ENCODE assay signal across 9 cellular contexts in genomic region chr7:101165075-101165957, GRCh38. TPM values are rescaled to one million over a fixed set of nuclear protein-coding genes. Genes with fewer than 3 reads are reported as not detected.
A peak's percentile ranks its signal among the peaks of the same experiment; 100 is the strongest.
DNase-seq lines count a peak whose midpoint lies in the region; ATAC-seq and TF ChIP-seq lines count a peak whose summit lies in the region.
"Had no signal": no experiment of that assay in that cellular context is flagged by ENCODE, and none has a peak within 500 bp of the region (broad histone marks: within the 10 kb centered on the region; RNA-seq: fewer than 3 reads in every experiment).

VGF (minus strand) TSS chr7:101165569; CDS start chr7:101164843, 726 bp downstream.

- peaks cover 4% of the 10 kb centered on the region for H3K36me3 Mint-ChIP-seq in activated naive CD4-positive, alpha-beta T cell treated with anti-CD3 and anti-CD28 coated beads for 36 hours (ENCODE audit: low read depth)

- H3K27me3 ChIP-seq in SK-N-SH (ENCODE audit: insufficient read depth) (no peaks in the 10 kb centered on the region), ovary (peaks cover 2% of the 10 kb centered on the region), thoracic aorta (replicated peaks; ENCODE audit: insufficient read depth) (peaks cover 27% of the 10 kb centered on the region)

- no peak within 1 kb of the TSS for H3K9ac ChIP-seq in SK-N-SH

- TF ChIP-seq EP300 in SK-N-SH (IDR thresholded peaks at IDR 0.05; ENCODE audit: borderline replicate concordance in 1 of 2, low read depth in 1 of 2, low read length in 1 of 2) (peak in 1 of 2 experiments; percentile 12; a peak in 1 of 4 replicates), ovary (IDR thresholded peaks at IDR 0.05) (no peak)

- H3K27ac ChIP-seq in SK-N-SH (ENCODE audit: low read depth in 2 of 2, low read length in 1 of 2): peak within 1 kb of the TSS in 1 of 2 experiments; percentile 94; a peak in 3 of 4 replicates
- H3K27ac ChIP-seq in ovary: no peak within 1 kb of the TSS
- H3K27ac ChIP-seq in thoracic aorta: no peak within 1 kb of the TSS
- H3K27ac ChIP-seq: skin epidermis had no signal

- intact Hi-C loops in activated naive CD4-positive, alpha-beta T cell treated with anti-CD3 and anti-CD28 coated beads for 36 hours (cut with micrococcal nuclease): loop anchor here (1.0 to 10.0 kb wide), 4 partner anchors 9 to 271 kb away; partner anchors contain the start of genes ACHE, AP1S1 and IFT22
- intact Hi-C loops in ovary (cut with DNase I): loop anchor here in 3 of 4 donors (5.0 to 10.0 kb wide), 3 partner anchors 77 to 271 kb away; partner anchors contain the start of gene ACHE (in 1 of the 3)

- peaks cover 58% of the 10 kb centered on the region for H3K27me3 Mint-ChIP-seq in activated naive CD4-positive, alpha-beta T cell treated with anti-CD3 and anti-CD28 coated beads for 36 hours (ENCODE audit: low read depth)

- 2% methylated on average over 71 of the region's 74 CpGs for WGBS in SK-N-SH (ENCODE audit: low lambda C conversion rate)
- WGBS in ovary, 3 donors: 1 to 2% (median 1%) methylated on average over 69 to 74 of the region's 74 CpGs

- DNase-seq in Daoy (ENCODE audit: low read depth) (peak; percentile 100), HFF-Myc (ENCODE audit: extremely low read depth, low read depth) (peak; percentile 58), NCI-H1092 treated with DMSO at 0.1 percent for 48 hours (lab: John Stamatoyannopoulos, UW) (peak; percentile 95), SK-N-SH (peak; percentile 97), globus pallidus (ENCODE audit: low spot score) (peak; percentile 81), ovary (peak; percentile 78 to 93 (median 88)), thoracic aorta (ENCODE audit: low spot score) (peak; percentile 72)
- peak; percentile 95 for DNase-seq in activated naive CD4-positive, alpha-beta T cell treated with anti-CD3 and anti-CD28 coated beads for 36 hours

- ATAC-seq in thoracic aorta (ENCODE audit: insufficient number of reproducible peaks, low FRiP score, low read depth): peak; percentile 55

- peaks cover 58% of the 10 kb centered on the region for H3K4me1 Mint-ChIP-seq in activated naive CD4-positive, alpha-beta T cell treated with anti-CD3 and anti-CD28 coated beads for 36 hours (ENCODE audit: low read depth)

- H3K4me2 ChIP-seq in SK-N-SH: peak within 1 kb of the TSS; percentile 98

- peaks cover 44% of the 10 kb centered on the region for H3F3A ChIP-seq in SK-N-SH (replicated peaks; ENCODE audit: insufficient read depth)

- no peak within 1 kb of the TSS for H3K27ac Mint-ChIP-seq in activated naive CD4-positive, alpha-beta T cell treated with anti-CD3 and anti-CD28 coated beads for 36 hours

- H3K9me3 Mint-ChIP-seq in activated naive CD4-positive, alpha-beta T cell treated with anti-CD3 and anti-CD28 coated beads for 36 hours: no peaks in the 10 kb centered on the region

- no peaks in the 10 kb centered on the region for H3K9me2 ChIP-seq in SK-N-SH

- H3K36me3 ChIP-seq in SK-N-SH (replicated peaks in 1 of 2; ENCODE audit: control insufficient read depth in 1 of 2, insufficient read depth in 2 of 2, low read length in 1 of 2) (peaks cover 7 to 9% of the 10 kb centered on the region in 2 experiments), ovary (no peaks in the 10 kb centered on the region), thoracic aorta (peaks cover under 1% of the 10 kb centered on the region)

- no peaks in the 10 kb centered on the region for H3K79me2 ChIP-seq in SK-N-SH (ENCODE audit: insufficient read depth)

- peak within 1 kb of the TSS; percentile 77 for H3K4me3 Mint-ChIP-seq in activated naive CD4-positive, alpha-beta T cell treated with anti-CD3 and anti-CD28 coated beads for 36 hours

- H4K20me1 ChIP-seq in SK-N-SH (ENCODE audit: insufficient read depth): peaks cover 19% of the 10 kb centered on the region

- CTCF ChIA-PET in SK-N-SH (lab: Yijun Ruan, JAX): interaction anchor here (0.7 to 3.8 kb wide), 13 partner anchors 9 to 271 kb away, joined by 3 to 21 read pairs (median 5); partner anchors contain the start of genes FIS1 and NAT16
- CTCF ChIA-PET in activated naive CD4-positive, alpha-beta T cell treated with anti-CD3 and anti-CD28 coated beads for 36 hours (lab: Charles Lee): interaction anchor here (0.7 to 1.4 kb wide), 5 partner anchors 21 to 276 kb away, joined by 3 to 8 read pairs (median 3); partner anchors contain the start of genes IFT22 and UFSP1

- TF ChIP-seq RAD21 in SK-N-SH (IDR thresholded peaks at IDR 0.05; ENCODE audit: low read length): no peak

- H3K9me3 ChIP-seq in SK-N-SH (no peaks in the 10 kb centered on the region), ovary (no peaks in the 10 kb centered on the region), thoracic aorta (no peaks in the 10 kb centered on the region)

- TF ChIP-seq CTCF in HFF-Myc (IDR thresholded peaks at IDR 0.05; ENCODE audit: low read depth, low read length, missing control alignments) (no peak), SK-N-SH (IDR thresholded peaks at IDR 0.05) (no peak), ovary (IDR thresholded peaks at IDR 0.05) (no peak), thoracic aorta (IDR thresholded peaks at IDR 0.05) (no peak)

- peak within 1 kb of the TSS; percentile 54 for H3K4me3 ChIP-seq in HFF-Myc (replicated peaks; ENCODE audit: low read depth, low read length)
- H3K4me3 ChIP-seq in SK-N-SH (ENCODE audit: low read depth in 2 of 2, low read length in 1 of 2): peak within 1 kb of the TSS; percentile 56 to 61
- no peak within 1 kb of the TSS for H3K4me3 ChIP-seq in ovary
- peak within 1 kb of the TSS; percentile 56 for H3K4me3 ChIP-seq in thoracic aorta

- H3K4me1 ChIP-seq in SK-N-SH (ENCODE audit: control insufficient read depth in 1 of 2, insufficient read depth in 2 of 2, low read depth in 1 of 2, low read length in 1 of 2): peaks cover 36 to 66% of the 10 kb centered on the region in 2 experiments
- H3K4me1 ChIP-seq in ovary (ENCODE audit: insufficient read depth): peaks cover 15% of the 10 kb centered on the region
- H3K4me1 ChIP-seq in thoracic aorta (ENCODE audit: control insufficient read depth in 1 of 2, low read depth in 2 of 2): peaks cover 32 to 44% of the 10 kb centered on the region in 2 donors

- TF ChIP-seq POLR2A in ovary (IDR thresholded peaks at IDR 0.05): no peak

- H2AFZ ChIP-seq in SK-N-SH (ENCODE audit: low read depth): peak within 1 kb of the TSS; percentile 20; the same call in 1 of the 2 replicates

- POLR2A ChIA-PET in SK-N-SH (lab: Yijun Ruan, JAX): interaction anchor here (0.6 to 3.0 kb wide), 25 partner anchors 9 to 1230 kb away, joined by 3 to 43 read pairs (median 6); partner anchors contain the start of genes ACTL6B, AP1S1, FIS1 and NAT16

TF ChIP-seq in SK-N-SH, 30 proteins besides CTCF, POLR2A, EP300 and RAD21 (continues in another document):
- TF ChIP-seq ZBTB33 (IDR thresholded peaks at IDR 0.05; ENCODE audit: borderline replicate concordance, low read depth) (no peak), MEF2A (IDR thresholded peaks at IDR 0.05; ENCODE audit: borderline replicate concordance, low read depth) (no peak), IRF3 (IDR thresholded peaks at IDR 0.05; ENCODE audit: low read depth, low read length) (no peak), MAX (IDR thresholded peaks at IDR 0.05; ENCODE audit: low read depth) (peak; percentile 86), FOSL2 (IDR thresholded peaks at IDR 0.05; ENCODE audit: borderline replicate concordance, low read depth) (no peak), PBX3 (IDR thresholded peaks at IDR 0.05) (peak; percentile 67), CHD2 (IDR thresholded peaks at IDR 0.05; ENCODE audit: low read length, partially characterized antibody) (peak; percentile 80), SMC3 (IDR thresholded peaks at IDR 0.05; ENCODE audit: low read depth, low read length) (no peak)

RNA-seq across cellular contexts. Expression of gene VGF, which starts in this region (rescaled TPM):
- total RNA-seq in Daoy (2014; rRNA removed; shearing (Covaris generic)): 6.5 and 10.3 TPM in 2 replicates
- polyA plus RNA-seq in SK-N-SH (2012; rRNA removed) (17.4 and 54.3 TPM in 2 replicates), ovary (under 1 TPM in 1 of 2 donors, not detected in 1; 0.04 TPM)
- polyA plus RNA-seq in SK-N-SH (2012; cell fraction: cytosol; rRNA removed): 48.7 and 59.7 TPM in 2 replicates
- polyA plus RNA-seq in SK-N-SH (2012; cell fraction: nucleus; rRNA removed): 65.5 and 96.9 TPM in 2 replicates
- total RNA-seq in activated naive CD4-positive, alpha-beta T cell treated with anti-CD3 and anti-CD28 coated beads for 36 hours: not detected
- total RNA-seq in ovary (under 1 TPM in 1 of 7 donors, not detected in 6; 0.20 TPM), thoracic aorta (not detected)

Comparison
In these comparisons a context has a peak if more than half of its experiments do, and no peak if none do; other contexts are left out.
1. RNA of gene VGF (polyA plus RNA-seq): 17.4 to 96.9 TPM in SK-N-SH; 0.04 TPM in ovary; every median in the first group is over 10 times any median in the second.
2. Peak in DNase-seq in activated naive CD4-positive, alpha-beta T cell treated with anti-CD3 and anti-CD28 coated beads for 36 hours; RNA of the gene not detected or under 1 TPM.
3. Peak in DNase-seq in ovary; RNA of the gene not detected or under 1 TPM.
4. Peak in DNase-seq, ATAC-seq and H3K4me3 ChIP-seq in thoracic aorta; RNA of the gene not detected or under 1 TPM.
5. Peak in every context shown above with its lines, with median percentiles within 50 percentile points of each other: DNase-seq.